ENCODE assay signal across 1 cellular context in the genomic region with DNA sequence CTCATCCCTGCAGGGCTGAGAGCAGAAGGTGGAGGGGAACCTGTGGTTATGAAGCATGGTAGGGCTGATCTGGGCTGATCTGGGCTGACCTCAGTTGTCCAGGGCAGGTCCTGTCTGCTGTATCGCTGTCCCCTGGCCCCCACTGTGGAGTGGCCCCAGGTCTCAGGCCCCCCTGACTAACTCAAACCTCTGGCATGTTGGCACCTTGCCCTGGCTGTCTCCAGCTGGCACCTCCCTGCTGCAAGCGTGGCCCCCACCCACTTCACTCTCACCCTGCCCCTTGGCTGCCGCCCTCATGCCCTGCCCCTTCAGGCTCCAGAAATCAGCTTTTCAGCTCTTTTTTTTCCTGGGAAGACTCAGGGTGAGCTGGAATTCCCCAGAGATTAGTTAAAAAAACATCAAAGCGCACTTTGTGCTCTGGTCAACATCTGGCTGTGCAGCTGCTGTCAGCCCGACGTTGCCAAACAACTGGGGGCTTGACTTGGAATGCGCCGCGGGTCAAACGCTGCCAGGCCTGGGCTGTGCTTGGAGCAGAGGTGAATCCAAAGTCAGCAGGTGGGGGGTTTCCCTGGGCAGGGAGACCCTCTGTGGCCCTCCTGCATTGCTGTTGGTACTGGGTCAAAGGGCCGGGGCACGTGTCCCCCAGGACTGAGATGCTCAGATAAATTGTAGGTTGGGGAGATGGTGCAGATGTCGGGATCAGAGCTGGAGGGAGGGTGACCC.
TF ChIP-seq lines count a peak whose summit lies in the region.

No MANE protein-coding gene starts in this region.

TF ChIP-seq in HepG2, 621 proteins besides CTCF, POLR2A, EP300 and RAD21 (continued from another document and continues in another):
- TF ChIP-seq, protein P1, sequence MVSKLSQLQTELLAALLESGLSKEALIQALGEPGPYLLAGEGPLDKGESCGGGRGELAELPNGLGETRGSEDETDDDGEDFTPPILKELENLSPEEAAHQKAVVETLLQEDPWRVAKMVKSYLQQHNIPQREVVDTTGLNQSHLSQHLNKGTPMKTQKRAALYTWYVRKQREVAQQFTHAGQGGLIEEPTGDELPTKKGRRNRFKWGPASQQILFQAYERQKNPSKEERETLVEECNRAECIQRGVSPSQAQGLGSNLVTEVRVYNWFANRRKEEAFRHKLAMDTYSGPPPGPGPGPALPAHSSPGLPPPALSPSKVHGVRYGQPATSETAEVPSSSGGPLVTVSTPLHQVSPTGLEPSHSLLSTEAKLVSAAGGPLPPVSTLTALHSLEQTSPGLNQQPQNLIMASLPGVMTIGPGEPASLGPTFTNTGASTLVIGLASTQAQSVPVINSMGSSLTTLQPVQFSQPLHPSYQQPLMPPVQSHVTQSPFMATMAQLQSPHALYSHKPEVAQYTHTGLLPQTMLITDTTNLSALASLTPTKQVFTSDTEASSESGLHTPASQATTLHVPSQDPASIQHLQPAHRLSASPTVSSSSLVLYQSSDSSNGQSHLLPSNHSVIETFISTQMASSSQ (IDR thresholded peaks at IDR 0.05; ENCODE audit: low read depth), result no peak
- TF ChIP-seq, protein P1 (CRISPR knock-in tag; IDR thresholded peaks at IDR 0.05; ENCODE audit: borderline replicate concordance), result peak; percentile 49; the same call in 1 of the 2 replicates
- TF ChIP-seq PTBP1 (IDR thresholded peaks at IDR 0.05; ENCODE audit: low read depth, low read length, poor library complexity, severe bottlenecking) (no peak), HNRNPUL1 (IDR thresholded peaks at IDR 0.05; ENCODE audit: low read depth, low read length) (no peak), NR2C2 (CRISPR knock-in tag; IDR thresholded peaks at IDR 0.05; ENCODE audit: borderline replicate concordance) (peak; percentile 69), KMT2B (CRISPR knock-in tag; IDR thresholded peaks at IDR 0.05) (0 out of 2 replicates have a peak, but pooled peaks have one; percentile 54), SRF (IDR thresholded peaks at IDR 0.05; ENCODE audit: low read depth, low read length) (no peak), ZNF713 (CRISPR knock-in tag; IDR thresholded peaks at IDR 0.05) (no peak), DPF2 (CRISPR knock-in tag; IDR thresholded peaks at IDR 0.05; ENCODE audit: borderline replicate concordance, low read depth) (peak; percentile 92), ZNF224 (CRISPR knock-in tag; IDR thresholded peaks at IDR 0.05) (no peak), ZNF225 (CRISPR knock-in tag; IDR thresholded peaks at IDR 0.05) (no peak), ZNF547 (CRISPR knock-in tag; IDR thresholded peaks at IDR 0.05) (peak; percentile 59; the same call in 1 of the 2 replicates), SP1 (IDR thresholded peaks at IDR 0.05) (no peak), SP1 (CRISPR knock-in tag; IDR thresholded peaks at IDR 0.05) (peak; percentile 25; the same call in 1 of the 2 replicates), ZFP1 (CRISPR knock-in tag; IDR thresholded peaks at IDR 0.05) (0 out of 2 replicates have a peak, but pooled peaks have one; percentile 48)
- TF ChIP-seq, protein P2, sequence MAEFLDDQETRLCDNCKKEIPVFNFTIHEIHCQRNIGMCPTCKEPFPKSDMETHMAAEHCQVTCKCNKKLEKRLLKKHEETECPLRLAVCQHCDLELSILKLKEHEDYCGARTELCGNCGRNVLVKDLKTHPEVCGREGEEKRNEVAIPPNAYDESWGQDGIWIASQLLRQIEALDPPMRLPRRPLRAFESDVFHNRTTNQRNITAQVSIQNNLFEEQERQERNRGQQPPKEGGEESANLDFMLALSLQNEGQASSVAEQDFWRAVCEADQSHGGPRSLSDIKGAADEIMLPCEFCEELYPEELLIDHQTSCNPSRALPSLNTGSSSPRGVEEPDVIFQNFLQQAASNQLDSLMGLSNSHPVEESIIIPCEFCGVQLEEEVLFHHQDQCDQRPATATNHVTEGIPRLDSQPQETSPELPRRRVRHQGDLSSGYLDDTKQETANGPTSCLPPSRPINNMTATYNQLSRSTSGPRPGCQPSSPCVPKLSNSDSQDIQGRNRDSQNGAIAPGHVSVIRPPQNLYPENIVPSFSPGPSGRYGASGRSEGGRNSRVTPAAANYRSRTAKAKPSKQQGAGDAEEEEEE (CRISPR knock-in tag; IDR thresholded peaks at IDR 0.05; ENCODE audit: borderline replicate concordance), result no peak
- TF ChIP-seq, protein P3, sequence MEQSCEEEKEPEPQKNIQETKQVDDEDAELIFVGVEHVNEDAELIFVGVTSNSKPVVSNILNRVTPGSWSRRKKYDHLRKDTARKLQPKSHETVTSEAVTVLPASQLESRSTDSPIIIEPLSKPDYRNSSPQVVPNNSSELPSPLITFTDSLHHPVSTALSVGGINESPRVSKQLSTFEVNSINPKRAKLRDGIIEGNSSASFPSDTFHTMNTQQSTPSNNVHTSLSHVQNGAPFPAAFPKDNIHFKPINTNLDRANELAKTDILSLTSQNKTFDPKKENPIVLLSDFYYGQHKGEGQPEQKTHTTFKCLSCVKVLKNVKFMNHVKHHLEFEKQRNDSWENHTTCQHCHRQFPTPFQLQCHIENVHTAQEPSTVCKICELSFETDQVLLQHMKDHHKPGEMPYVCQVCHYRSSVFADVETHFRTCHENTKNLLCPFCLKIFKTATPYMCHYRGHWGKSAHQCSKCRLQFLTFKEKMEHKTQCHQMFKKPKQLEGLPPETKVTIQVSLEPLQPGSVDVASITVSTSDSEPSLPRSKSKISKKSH (CRISPR knock-in tag; IDR thresholded peaks at IDR 0.05; ENCODE audit: borderline replicate concordance), result no peak
- TF ChIP-seq, protein P4, sequence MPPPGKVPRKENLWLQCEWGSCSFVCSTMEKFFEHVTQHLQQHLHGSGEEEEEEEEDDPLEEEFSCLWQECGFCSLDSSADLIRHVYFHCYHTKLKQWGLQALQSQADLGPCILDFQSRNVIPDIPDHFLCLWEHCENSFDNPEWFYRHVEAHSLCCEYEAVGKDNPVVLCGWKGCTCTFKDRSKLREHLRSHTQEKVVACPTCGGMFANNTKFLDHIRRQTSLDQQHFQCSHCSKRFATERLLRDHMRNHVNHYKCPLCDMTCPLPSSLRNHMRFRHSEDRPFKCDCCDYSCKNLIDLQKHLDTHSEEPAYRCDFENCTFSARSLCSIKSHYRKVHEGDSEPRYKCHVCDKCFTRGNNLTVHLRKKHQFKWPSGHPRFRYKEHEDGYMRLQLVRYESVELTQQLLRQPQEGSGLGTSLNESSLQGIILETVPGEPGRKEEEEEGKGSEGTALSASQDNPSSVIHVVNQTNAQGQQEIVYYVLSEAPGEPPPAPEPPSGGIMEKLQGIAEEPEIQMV (CRISPR knock-in tag; IDR thresholded peaks at IDR 0.05; ENCODE audit: low read depth), result peak; percentile 84; the same call in 1 of the 2 replicates
- TF ChIP-seq, protein P5, sequence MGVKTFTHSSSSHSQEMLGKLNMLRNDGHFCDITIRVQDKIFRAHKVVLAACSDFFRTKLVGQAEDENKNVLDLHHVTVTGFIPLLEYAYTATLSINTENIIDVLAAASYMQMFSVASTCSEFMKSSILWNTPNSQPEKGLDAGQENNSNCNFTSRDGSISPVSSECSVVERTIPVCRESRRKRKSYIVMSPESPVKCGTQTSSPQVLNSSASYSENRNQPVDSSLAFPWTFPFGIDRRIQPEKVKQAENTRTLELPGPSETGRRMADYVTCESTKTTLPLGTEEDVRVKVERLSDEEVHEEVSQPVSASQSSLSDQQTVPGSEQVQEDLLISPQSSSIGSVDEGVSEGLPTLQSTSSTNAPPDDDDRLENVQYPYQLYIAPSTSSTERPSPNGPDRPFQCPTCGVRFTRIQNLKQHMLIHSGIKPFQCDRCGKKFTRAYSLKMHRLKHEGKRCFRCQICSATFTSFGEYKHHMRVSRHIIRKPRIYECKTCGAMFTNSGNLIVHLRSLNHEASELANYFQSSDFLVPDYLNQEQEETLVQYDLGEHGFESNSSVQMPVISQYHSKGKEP (CRISPR knock-in tag; IDR thresholded peaks at IDR 0.05), result no peak
- TF ChIP-seq, protein P6, sequence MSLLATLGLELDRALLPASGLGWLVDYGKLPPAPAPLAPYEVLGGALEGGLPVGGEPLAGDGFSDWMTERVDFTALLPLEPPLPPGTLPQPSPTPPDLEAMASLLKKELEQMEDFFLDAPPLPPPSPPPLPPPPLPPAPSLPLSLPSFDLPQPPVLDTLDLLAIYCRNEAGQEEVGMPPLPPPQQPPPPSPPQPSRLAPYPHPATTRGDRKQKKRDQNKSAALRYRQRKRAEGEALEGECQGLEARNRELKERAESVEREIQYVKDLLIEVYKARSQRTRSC (CRISPR knock-in tag; IDR thresholded peaks at IDR 0.05; ENCODE audit: low read depth), result no peak
- TF ChIP-seq, protein P7, sequence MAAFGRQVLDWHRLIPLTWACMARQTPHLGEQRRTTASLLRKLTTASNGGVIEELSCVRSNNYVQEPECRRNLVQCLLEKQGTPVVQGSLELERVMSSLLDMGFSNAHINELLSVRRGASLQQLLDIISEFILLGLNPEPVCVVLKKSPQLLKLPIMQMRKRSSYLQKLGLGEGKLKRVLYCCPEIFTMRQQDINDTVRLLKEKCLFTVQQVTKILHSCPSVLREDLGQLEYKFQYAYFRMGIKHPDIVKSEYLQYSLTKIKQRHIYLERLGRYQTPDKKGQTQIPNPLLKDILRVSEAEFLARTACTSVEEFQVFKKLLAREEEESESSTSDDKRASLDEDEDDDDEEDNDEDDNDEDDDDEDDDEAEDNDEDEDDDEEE (CRISPR knock-in tag; IDR thresholded peaks at IDR 0.05), result no peak
- TF ChIP-seq, protein P8, sequence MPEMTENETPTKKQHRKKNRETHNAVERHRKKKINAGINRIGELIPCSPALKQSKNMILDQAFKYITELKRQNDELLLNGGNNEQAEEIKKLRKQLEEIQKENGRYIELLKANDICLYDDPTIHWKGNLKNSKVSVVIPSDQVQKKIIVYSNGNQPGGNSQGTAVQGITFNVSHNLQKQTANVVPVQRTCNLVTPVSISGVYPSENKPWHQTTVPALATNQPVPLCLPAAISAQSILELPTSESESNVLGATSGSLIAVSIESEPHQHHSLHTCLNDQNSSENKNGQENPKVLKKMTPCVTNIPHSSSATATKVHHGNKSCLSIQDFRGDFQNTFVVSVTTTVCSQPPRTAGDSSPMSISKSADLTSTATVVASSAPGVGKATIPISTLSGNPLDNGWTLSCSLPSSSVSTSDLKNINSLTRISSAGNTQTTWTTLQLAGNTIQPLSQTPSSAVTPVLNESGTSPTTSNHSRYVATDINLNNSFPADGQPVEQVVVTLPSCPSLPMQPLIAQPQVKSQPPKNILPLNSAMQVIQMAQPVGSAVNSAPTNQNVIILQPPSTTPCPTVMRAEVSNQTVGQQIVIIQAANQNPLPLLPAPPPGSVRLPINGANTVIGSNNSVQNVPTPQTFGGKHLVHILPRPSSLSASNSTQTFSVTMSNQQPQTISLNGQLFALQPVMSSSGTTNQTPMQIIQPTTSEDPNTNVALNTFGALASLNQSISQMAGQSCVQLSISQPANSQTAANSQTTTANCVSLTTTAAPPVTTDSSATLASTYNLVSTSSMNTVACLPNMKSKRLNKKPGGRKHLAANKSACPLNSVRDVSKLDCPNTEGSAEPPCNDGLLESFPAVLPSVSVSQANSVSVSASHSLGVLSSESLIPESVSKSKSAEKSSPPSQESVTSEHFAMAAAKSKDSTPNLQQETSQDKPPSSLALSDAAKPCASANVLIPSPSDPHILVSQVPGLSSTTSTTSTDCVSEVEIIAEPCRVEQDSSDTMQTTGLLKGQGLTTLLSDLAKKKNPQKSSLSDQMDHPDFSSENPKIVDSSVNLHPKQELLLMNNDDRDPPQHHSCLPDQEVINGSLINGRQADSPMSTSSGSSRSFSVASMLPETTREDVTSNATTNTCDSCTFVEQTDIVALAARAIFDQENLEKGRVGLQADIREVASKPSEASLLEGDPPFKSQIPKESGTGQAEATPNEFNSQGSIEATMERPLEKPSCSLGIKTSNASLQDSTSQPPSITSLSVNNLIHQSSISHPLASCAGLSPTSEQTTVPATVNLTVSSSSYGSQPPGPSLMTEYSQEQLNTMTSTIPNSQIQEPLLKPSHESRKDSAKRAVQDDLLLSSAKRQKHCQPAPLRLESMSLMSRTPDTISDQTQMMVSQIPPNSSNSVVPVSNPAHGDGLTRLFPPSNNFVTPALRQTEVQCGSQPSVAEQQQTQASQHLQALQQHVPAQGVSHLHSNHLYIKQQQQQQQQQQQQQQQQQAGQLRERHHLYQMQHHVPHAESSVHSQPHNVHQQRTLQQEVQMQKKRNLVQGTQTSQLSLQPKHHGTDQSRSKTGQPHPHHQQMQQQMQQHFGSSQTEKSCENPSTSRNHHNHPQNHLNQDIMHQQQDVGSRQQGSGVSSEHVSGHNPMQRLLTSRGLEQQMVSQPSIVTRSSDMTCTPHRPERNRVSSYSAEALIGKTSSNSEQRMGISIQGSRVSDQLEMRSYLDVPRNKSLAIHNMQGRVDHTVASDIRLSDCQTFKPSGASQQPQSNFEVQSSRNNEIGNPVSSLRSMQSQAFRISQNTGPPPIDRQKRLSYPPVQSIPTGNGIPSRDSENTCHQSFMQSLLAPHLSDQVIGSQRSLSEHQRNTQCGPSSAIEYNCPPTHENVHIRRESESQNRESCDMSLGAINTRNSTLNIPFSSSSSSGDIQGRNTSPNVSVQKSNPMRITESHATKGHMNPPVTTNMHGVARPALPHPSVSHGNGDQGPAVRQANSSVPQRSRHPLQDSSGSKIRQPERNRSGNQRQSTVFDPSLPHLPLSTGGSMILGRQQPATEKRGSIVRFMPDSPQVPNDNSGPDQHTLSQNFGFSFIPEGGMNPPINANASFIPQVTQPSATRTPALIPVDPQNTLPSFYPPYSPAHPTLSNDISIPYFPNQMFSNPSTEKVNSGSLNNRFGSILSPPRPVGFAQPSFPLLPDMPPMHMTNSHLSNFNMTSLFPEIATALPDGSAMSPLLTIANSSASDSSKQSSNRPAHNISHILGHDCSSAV (CRISPR knock-in tag; IDR thresholded peaks at IDR 0.05; ENCODE audit: borderline replicate concordance), result no peak
